25 cellular contexts compared by ENCODE assay signal in genomic region chr18:45782662-45783061, GRCh38. TPM values are rescaled to one million over a fixed set of nuclear protein-coding genes. Genes with fewer than 3 reads are reported as not detected.
A peak's percentile ranks its signal among the peaks of the same experiment; 100 is the strongest.
DNase-seq lines count a peak whose midpoint lies in the region; ATAC-seq and TF ChIP-seq lines count a peak whose summit lies in the region.
"Had no signal": no experiment of that assay in that cellular context is flagged by ENCODE, and none has a peak within 500 bp of the region (broad histone marks: within the 10 kb centered on the region; RNA-seq: fewer than 3 reads in every experiment).

No MANE protein-coding gene starts in this region.

- H3K9me2 ChIP-seq in SK-N-SH (no peaks in the 10 kb centered on the region), Karpas-422 (replicated peaks; ENCODE audit: insufficient read depth, low read length) (no peaks in the 10 kb centered on the region)

- WGBS in SK-N-SH (ENCODE audit: low lambda C conversion rate), result 13% methylated on average over 1 of the region's 1 CpG
- 9% methylated on average over 1 of the region's 1 CpG for WGBS in mammary epithelial cell (ENCODE audit: low coverage, missing lambda C conversion rate)
- 86% methylated on average over 1 of the region's 1 CpG for WGBS in smooth muscle cell (ENCODE audit: low lambda C conversion rate)

- H3F3A ChIP-seq in SK-N-SH (replicated peaks; ENCODE audit: insufficient read depth), result peaks cover 26% of the 10 kb centered on the region
- peaks cover 12% of the 10 kb centered on the region for H3F3A ChIP-seq in smooth muscle cell (ENCODE audit: low read depth)

- H3K27me3 ChIP-seq in SK-N-SH (ENCODE audit: insufficient read depth) (no peaks in the 10 kb centered on the region), mammary epithelial cell (ENCODE audit: insufficient read depth, low read length) (no peaks in the 10 kb centered on the region), smooth muscle cell (ENCODE audit: low read depth) (no peaks in the 10 kb centered on the region), uterus (no peaks in the 10 kb centered on the region), Karpas-422 (ENCODE audit: low read length) (no peaks in the 10 kb centered on the region)
- H3K27me3 ChIP-seq: upper lobe of right lung had no signal

- H3K9ac ChIP-seq in SK-N-SH (0 out of 2 replicates have a peak overlapping the region, but pooled peaks have one; percentile 14), mammary epithelial cell (ENCODE audit: insufficient read depth, low read length) (no peak overlapping the region), smooth muscle cell (ENCODE audit: low read depth) (no peak overlapping the region), Karpas-422 (ENCODE audit: low read length) (no peak overlapping the region)
- H3K9ac ChIP-seq: parathyroid adenoma had no signal

- H4K20me1 ChIP-seq in SK-N-SH (ENCODE audit: insufficient read depth) (no peaks in the 10 kb centered on the region), mammary epithelial cell (ENCODE audit: insufficient read depth, low read length) (no peaks in the 10 kb centered on the region), smooth muscle cell (ENCODE audit: low read depth) (no peaks in the 10 kb centered on the region), Karpas-422 (ENCODE audit: insufficient read depth, low read depth, low read length) (no peaks in the 10 kb centered on the region)

- TF ChIP-seq RAD21 in SK-N-SH (IDR thresholded peaks at IDR 0.05; ENCODE audit: low read length), result no peak

- H3K9me3 ChIP-seq in SK-N-SH, result no peaks in the 10 kb centered on the region
- H3K9me3 ChIP-seq in mammary epithelial cell (replicated peaks; ENCODE audit: insufficient read depth, low read length), result no peaks in the 10 kb centered on the region
- H3K9me3 ChIP-seq in smooth muscle cell (replicated peaks; ENCODE audit: low read depth), result no peaks in the 10 kb centered on the region
- no peaks in the 10 kb centered on the region for H3K9me3 ChIP-seq in uterus
- H3K9me3 ChIP-seq in Karpas-422 (ENCODE audit: low read length), result no peaks in the 10 kb centered on the region
- H3K9me3 ChIP-seq: upper lobe of right lung had no signal

- H3K27ac ChIP-seq in SK-N-SH (ENCODE audit: low read depth in 2 of 2, low read length in 1 of 2), result peak overlapping the region in 1 of 2 experiments; percentile 61; a peak in 2 of 4 replicates
- H3K27ac ChIP-seq in mammary epithelial cell (ENCODE audit: insufficient read depth, low read depth, low read length), result no peak overlapping the region
- H3K27ac ChIP-seq in smooth muscle cell (ENCODE audit: low read depth), result peak overlapping the region; percentile 57
- no peak overlapping the region for H3K27ac ChIP-seq in uterus
- no peak overlapping the region for H3K27ac ChIP-seq in Karpas-422 (ENCODE audit: low read length)
- H3K27ac ChIP-seq: parathyroid adenoma, PC-9, upper lobe of right lung had no signal

- dilution Hi-C loops in mammary epithelial cell (cut with HindIII; ENCODE audit: low sequenced_read_pairs), result no loop called here

- in situ Hi-C loops in mammary epithelial cell (cut with MboI; ENCODE audit: low sequenced_read_pairs in 2 of 2), result no loop called here

- intact Hi-C loops in mammary epithelial cell (cut with micrococcal nuclease) (no loop called here), uterus (cut with DNase I; ENCODE audit: low total_unique reads) (no loop called here)

- DNase-seq in SK-N-SH, result no peak
- no peak for DNase-seq in mammary epithelial cell
- no peak for DNase-seq in smooth muscle cell (lab: John Stamatoyannopoulos, UW; ENCODE audit: unreplicated experiment)
- no peak for DNase-seq in stimulated activated CD4-positive, alpha-beta T cell treated with anti-CD3 and anti-CD28 coated beads, Interleukin-2, amount 100 ng/mL, for 24 hours
- no peak for DNase-seq in uterus
- no peak for DNase-seq in Karpas-422
- DNase-seq: activated CD4-positive, alpha-beta T cell treated with anti-CD3 and anti-CD28 coated beads for 48 hours; activated naive CD4-positive, alpha-beta T cell treated with anti-CD3 and anti-CD28 coated beads, Interleukin-2, amount 50 U/mL, for 16 hours; C1 segment of cervical spinal cord; KBM-7; midbrain; NCI-H187; NCI-H2227 treated with DMSO at 0.1 percent for 48 hours; nephron progenitor cell; PC-9; SHP77 treated with DMSO at 0.1 percent for 48 hours; T-helper 1 cell; upper lobe of right lung had no signal

- H3K4me1 ChIP-seq in SK-N-SH (ENCODE audit: control insufficient read depth in 1 of 2, insufficient read depth in 2 of 2, low read depth in 1 of 2, low read length in 1 of 2) (peaks cover 0 to 38% of the 10 kb centered on the region in 2 experiments; a peak in 2 of 4 replicates), mammary epithelial cell (ENCODE audit: insufficient read depth, low read length) (peaks cover 38% of the 10 kb centered on the region), smooth muscle cell (ENCODE audit: low read depth) (peaks cover 13% of the 10 kb centered on the region), uterus (no peaks in the 10 kb centered on the region), Karpas-422 (ENCODE audit: low read length) (no peaks in the 10 kb centered on the region)
- H3K4me1 ChIP-seq: parathyroid adenoma, upper lobe of right lung had no signal

- H3K79me2 ChIP-seq in SK-N-SH (ENCODE audit: insufficient read depth) (no peaks in the 10 kb centered on the region), mammary epithelial cell (ENCODE audit: insufficient read depth, low read length) (no peaks in the 10 kb centered on the region), smooth muscle cell (ENCODE audit: low read depth) (no peaks in the 10 kb centered on the region), Karpas-422 (ENCODE audit: low read length) (no peaks in the 10 kb centered on the region)
- H3K79me2 ChIP-seq: parathyroid adenoma had no signal

- 0 out of 2 replicates have a peak overlapping the region, but pooled peaks have one; percentile 33 for H2AFZ ChIP-seq in SK-N-SH (ENCODE audit: low read depth)
- H2AFZ ChIP-seq in mammary epithelial cell (ENCODE audit: low read depth, low read length), result peak overlapping the region; percentile 80
- H2AFZ ChIP-seq in smooth muscle cell (ENCODE audit: low read depth), result no peak overlapping the region
- H2AFZ ChIP-seq in Karpas-422 (ENCODE audit: low read length), result no peak overlapping the region
- H2AFZ ChIP-seq: parathyroid adenoma, PC-9 had no signal

- H3K4me3 ChIP-seq in SK-N-SH (ENCODE audit: low read depth in 2 of 2, low read length in 1 of 2) (no peak overlapping the region), mammary epithelial cell (replicated peaks in 1 of 3; ENCODE audit: insufficient read depth in 1 of 3, low read depth in 2 of 3, low read length in 3 of 3) (no peak overlapping the region), smooth muscle cell (no peak overlapping the region), uterus (no peak overlapping the region), Karpas-422 (ENCODE audit: low read length) (no peak overlapping the region)
- H3K4me3 ChIP-seq: PC-9, upper lobe of right lung had no signal

- H3K4me2 ChIP-seq in SK-N-SH, result no peak overlapping the region
- H3K4me2 ChIP-seq in mammary epithelial cell (ENCODE audit: insufficient read depth, low read depth, low read length), result no peak overlapping the region
- H3K4me2 ChIP-seq in smooth muscle cell, result peak overlapping the region; percentile 77
- no peak overlapping the region for H3K4me2 ChIP-seq in Karpas-422 (ENCODE audit: low read depth, low read length, poor library complexity, severe bottlenecking)
- H3K4me2 ChIP-seq: PC-9 had no signal

- CTCF ChIA-PET in SK-N-SH (lab: Yijun Ruan, JAX) (no interaction called here), mammary epithelial cell (lab: Charles Lee; ENCODE audit: low non-redundant PET) (no interaction called here)

- BruUV-seq in mammary epithelial cell (replicated peaks; lab: Mats Ljungman, UMichigan), result no TSS peak

- TF ChIP-seq CTCF in SK-N-SH (IDR thresholded peaks at IDR 0.05), result no peak
- no peak for TF ChIP-seq CTCF in mammary epithelial cell (conservative IDR thresholded peaks at IDR 0.05 in 1 of 2, IDR thresholded peaks at IDR 0.05 in 1 of 2; ENCODE audit: extremely low read depth in 1 of 2, insufficient read depth in 1 of 2, low read depth in 1 of 2, low read length in 2 of 2)
- no peak for TF ChIP-seq CTCF in smooth muscle cell (IDR thresholded peaks at IDR 0.05; ENCODE audit: borderline replicate concordance, insufficient read depth, poor library complexity, severe bottlenecking)
- no peak for TF ChIP-seq CTCF in uterus (IDR thresholded peaks at IDR 0.05)

- ATAC-seq in SK-N-SH treated with all-trans-retinoic acid at 6 μM for 48 hours, result no peak
- peak; percentile 79 for ATAC-seq in HG02759 (IDR thresholded peaks at IDR 0.05; ENCODE audit: unreplicated experiment)
- ATAC-seq: left lobe of liver, sciatic nerve, upper lobe of right lung had no signal

- no peak for TF ChIP-seq POLR2A in uterus (IDR thresholded peaks at IDR 0.05)

- POLR2A ChIA-PET in SK-N-SH (lab: Yijun Ruan, JAX), result no interaction called here

- H3K36me3 ChIP-seq in SK-N-SH (replicated peaks in 1 of 2; ENCODE audit: control insufficient read depth in 1 of 2, insufficient read depth in 2 of 2, low read length in 1 of 2) (no peaks in the 10 kb centered on the region), mammary epithelial cell (ENCODE audit: insufficient read depth, low read length) (no peaks in the 10 kb centered on the region), smooth muscle cell (ENCODE audit: low read depth) (no peaks in the 10 kb centered on the region), uterus (no peaks in the 10 kb centered on the region), Karpas-422 (ENCODE audit: insufficient read depth, low read length) (no peaks in the 10 kb centered on the region)
- H3K36me3 ChIP-seq: upper lobe of right lung had no signal

- no peak for TF ChIP-seq EP300 in SK-N-SH (IDR thresholded peaks at IDR 0.05; ENCODE audit: borderline replicate concordance in 1 of 2, low read depth in 1 of 2, low read length in 1 of 2)

RNA-seq across cellular contexts. Expression of gene SIGLEC15, which starts 42.8 kb away (rescaled TPM):
- polyA plus RNA-seq in SK-N-SH (2012; rRNA removed) (0.10 and 0.19 TPM in 2 replicates), mammary epithelial cell (0.03 TPM), smooth muscle cell (1.4 and 3.1 TPM in 2 replicates)
- 0.10 and 0.12 TPM in 2 replicates for polyA plus RNA-seq in SK-N-SH (2012; cell fraction: cytosol; rRNA removed)
- polyA plus RNA-seq in SK-N-SH (2012; cell fraction: nucleus; rRNA removed), result 0.04 and 0.11 TPM in 2 replicates
- total RNA-seq in mammary epithelial cell (under 1 TPM in 1 of 2 donors, not detected in 1; 0.17 TPM), smooth muscle cell (0.09 and 0.58 TPM in 2 replicates), uterus (1 to 10 TPM in 1 of 4 donors, not detected in 3; 2.8 TPM)
- not detected for polyA minus RNA-seq in mammary epithelial cell
- 1.6 and 2.5 TPM in 2 replicates for total RNA-seq in Karpas-422 (2014; rRNA removed; shearing (Covaris generic); ENCODE audit: low replicate concordance)
- total RNA-seq: cardiac septum had no signal

RNA-seq across cellular contexts. Expression of gene SLC14A1, which starts 58.7 kb away (rescaled TPM):
- 2.4 and 4.5 TPM in 2 replicates for polyA plus RNA-seq in SK-N-SH (2012; rRNA removed)
- 1.7 and 2.0 TPM in 2 replicates for polyA plus RNA-seq in SK-N-SH (2012; cell fraction: cytosol; rRNA removed)
- 5.2 and 9.4 TPM in 2 replicates for polyA plus RNA-seq in SK-N-SH (2012; cell fraction: nucleus; rRNA removed)
- under 1 TPM in 1 of 2 donors, not detected in 1; under 0.01 TPM for total RNA-seq in mammary epithelial cell
- 0.05 TPM for polyA plus RNA-seq in mammary epithelial cell
- polyA minus RNA-seq in mammary epithelial cell, result not detected
- total RNA-seq in smooth muscle cell, result 24.7 and 37.9 TPM in 2 replicates
- polyA plus RNA-seq in smooth muscle cell, result 13.6 and 20.0 TPM in 2 replicates
- total RNA-seq in uterus, result 10 to 100 TPM in 1 of 4 donors, under 1 TPM in 1, not detected in 2; 0.95 to 26.0 TPM
- 1.1 TPM in 1 of 2 replicates, not detected in the other for total RNA-seq in Karpas-422 (2014; rRNA removed; shearing (Covaris generic); ENCODE audit: low replicate concordance)
- total RNA-seq: A673, PC-9 had no signal

Comparison
In these comparisons a context has a peak if more than half of its experiments do, and no peak if none do; other contexts are left out.
1. H2AFZ ChIP-seq: peak in SK-N-SH (single experiment) and mammary epithelial cell (single experiment); none in smooth muscle cell (single experiment) and Karpas-422 (single experiment).